In the genomic region with DNA sequence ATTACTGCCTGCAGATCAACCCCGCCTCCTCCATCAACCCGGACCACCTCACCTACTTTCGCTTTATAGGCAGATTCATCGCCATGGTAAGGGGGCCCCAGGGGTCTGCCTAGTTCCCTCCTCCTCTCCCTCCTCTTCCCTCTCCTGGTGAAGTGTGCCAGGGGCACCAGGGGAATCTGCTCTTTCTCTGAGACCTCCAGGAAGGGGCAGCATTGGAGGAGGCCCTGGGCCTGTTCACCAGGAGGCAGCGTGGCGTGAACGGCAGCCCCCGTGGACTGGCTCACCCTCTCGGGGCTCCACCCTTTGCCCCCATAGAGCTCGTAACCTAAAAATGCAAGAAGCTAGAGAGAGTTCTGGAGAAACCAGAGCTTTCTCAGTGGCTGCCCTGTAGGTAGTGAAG, we compare ENCODE assay signal across 24 cellular contexts. TPM values are rescaled to one million over a fixed set of nuclear protein-coding genes. Genes with fewer than 3 reads are reported as not detected.
A peak's percentile ranks its signal among the peaks of the same experiment; 100 is the strongest.
DNase-seq lines count a peak whose midpoint lies in the region; ATAC-seq and TF ChIP-seq lines count a peak whose summit lies in the region.
"Had no signal": no experiment of that assay in that cellular context is flagged by ENCODE, and none has a peak within 500 bp of the region (broad histone marks: within the 10 kb centered on the region; RNA-seq: fewer than 3 reads in every experiment).

No MANE protein-coding gene starts in this region.

- H3K36me3 ChIP-seq in BLaER1 (peaks cover 84% of the 10 kb centered on the region), thoracic aorta (peaks cover 83% of the 10 kb centered on the region)
- H3K36me3 ChIP-seq: MG63, SJCRH30 had no signal

- H3K4me3 ChIP-seq in BLaER1 (no peak overlapping the region), thoracic aorta (no peak overlapping the region)
- H3K4me3 ChIP-seq: GM23338, HAP-1, K562, MG63, SJCRH30 had no signal

- H3K4me1 Mint-ChIP-seq in activated T-helper 17 cell treated with anti-CD3 and anti-CD28 coated beads, Interleukin-2, amount 50 U/mL, for 72 hours: no peaks in the 10 kb centered on the region
- peaks cover 14% of the 10 kb centered on the region for H3K4me1 Mint-ChIP-seq in neural crest cell
- H3K4me1 Mint-ChIP-seq: B cell, GM23338 had no signal

- H3K27ac Mint-ChIP-seq in activated T-helper 17 cell treated with anti-CD3 and anti-CD28 coated beads, Interleukin-2, amount 50 U/mL, for 72 hours: peak overlapping the region; percentile 59
- peak overlapping the region; percentile 40 for H3K27ac Mint-ChIP-seq in neural crest cell (ENCODE audit: unreplicated experiment)
- H3K27ac Mint-ChIP-seq: B cell, GM23338 had no signal

- H3K9ac ChIP-seq in BLaER1: peak overlapping the region; percentile 15; the same call in 1 of the 2 replicates

- peak overlapping the region; percentile 69 for H3K4me2 ChIP-seq in BLaER1
- H3K4me2 ChIP-seq: GM23338 had no signal

- TF ChIP-seq CTCF in neural crest cell (conservative IDR thresholded peaks at IDR 0.05): no peak
- TF ChIP-seq CTCF in thoracic aorta (IDR thresholded peaks at IDR 0.05): no peak

- peaks cover 95% of the 10 kb centered on the region for H3K36me3 Mint-ChIP-seq in activated T-helper 17 cell treated with anti-CD3 and anti-CD28 coated beads, Interleukin-2, amount 50 U/mL, for 72 hours (ENCODE audit: low read depth)
- peaks cover 2% of the 10 kb centered on the region for H3K36me3 Mint-ChIP-seq in neural crest cell (ENCODE audit: low read depth)

- DNase-seq in neural crest cell (ENCODE audit: low read depth, low spot score): no peak
- no peak for DNase-seq in thoracic aorta (ENCODE audit: low spot score)
- DNase-seq in T-helper 1 cell: no peak
- no peak for DNase-seq in activated T-cell treated with anti-CD3 and anti-CD28 coated beads for 4 hours
- DNase-seq in NCI-H345 treated with DMSO at 0.1 percent for 48 hours (lab: John Stamatoyannopoulos, UW; ENCODE audit: unreplicated experiment): no peak
- DNase-seq: Caco-2; CD4-positive, CD25-positive, alpha-beta regulatory T cell; DMS 273 treated with DMSO at 0.1 percent for 48 hours; DMS79 treated with DMSO at 0.1 percent for 48 hours; MG63; NCI-H187 treated with DMSO at 0.1 percent for 48 hours; NCI-H226; NCI-H524; OCI-M1; SJCRH30 had no signal

- H3K9me3 Mint-ChIP-seq in activated T-helper 17 cell treated with anti-CD3 and anti-CD28 coated beads, Interleukin-2, amount 50 U/mL, for 72 hours: no peaks in the 10 kb centered on the region
- H3K9me3 Mint-ChIP-seq in neural crest cell: no peaks in the 10 kb centered on the region
- H3K9me3 Mint-ChIP-seq: GM23338 had no signal

- no peak overlapping the region for H3K4me3 Mint-ChIP-seq in activated T-helper 17 cell treated with anti-CD3 and anti-CD28 coated beads, Interleukin-2, amount 50 U/mL, for 72 hours
- H3K4me3 Mint-ChIP-seq in neural crest cell: no peak overlapping the region
- H3K4me3 Mint-ChIP-seq: B cell; CD4-positive, CD25-positive, alpha-beta regulatory T cell; GM23338 had no signal

- H3K9me3 ChIP-seq in BLaER1 (no peaks in the 10 kb centered on the region), thoracic aorta (no peaks in the 10 kb centered on the region)
- H3K9me3 ChIP-seq: Caco-2, HAP-1, MG63, SJCRH30 had no signal

- no peaks in the 10 kb centered on the region for H4K20me1 ChIP-seq in BLaER1

- H3K4me1 ChIP-seq in BLaER1 (peaks cover 64% of the 10 kb centered on the region), thoracic aorta (ENCODE audit: control insufficient read depth in 1 of 2, low read depth in 2 of 2) (peaks cover 24 to 97% of the 10 kb centered on the region in 2 donors)
- H3K4me1 ChIP-seq: Caco-2, HAP-1, SJCRH30 had no signal

- H3K27me3 Mint-ChIP-seq in activated T-helper 17 cell treated with anti-CD3 and anti-CD28 coated beads, Interleukin-2, amount 50 U/mL, for 72 hours: no peaks in the 10 kb centered on the region
- no peaks in the 10 kb centered on the region for H3K27me3 Mint-ChIP-seq in neural crest cell (ENCODE audit: low read depth)
- H3K27me3 Mint-ChIP-seq: B cell had no signal

- H3K27ac ChIP-seq in BLaER1 (peak overlapping the region; percentile 68; the same call in 1 of the 2 replicates), thoracic aorta (peak overlapping the region; percentile 96)
- H3K27ac ChIP-seq: HL-60, SJCRH30 had no signal

- no peaks in the 10 kb centered on the region for H3K27me3 ChIP-seq in BLaER1
- no peaks in the 10 kb centered on the region for H3K27me3 ChIP-seq in thoracic aorta (replicated peaks; ENCODE audit: insufficient read depth)
- H3K27me3 ChIP-seq: MG63, SJCRH30 had no signal

- ATAC-seq in activated T-helper 17 cell treated with anti-CD3 and anti-CD28 coated beads, Interleukin-2, amount 50 U/mL, for 72 hours (replicated peaks): no peak
- ATAC-seq in thoracic aorta (ENCODE audit: insufficient number of reproducible peaks, low FRiP score, low read depth): no peak
- ATAC-seq: GM23338, HepG2, K562 had no signal

RNA-seq across cellular contexts. Expression of a gene that starts 17.1 kb away (rescaled TPM):
- 1 to 10 TPM; 1.5 to 1.7 TPM for total RNA-seq in activated T-helper 17 cell treated with anti-CD3 and anti-CD28 coated beads, Interleukin-2, amount 50 U/mL, for 72 hours
- 3.1 and 3.8 TPM in 2 replicates for total RNA-seq in neural crest cell
- 10 to 100 TPM; 12.4 to 21.9 TPM for total RNA-seq in thoracic aorta
- total RNA-seq: HT-29 had no signal
